1 cellular context compared by ENCODE assay signal in the genomic region with DNA sequence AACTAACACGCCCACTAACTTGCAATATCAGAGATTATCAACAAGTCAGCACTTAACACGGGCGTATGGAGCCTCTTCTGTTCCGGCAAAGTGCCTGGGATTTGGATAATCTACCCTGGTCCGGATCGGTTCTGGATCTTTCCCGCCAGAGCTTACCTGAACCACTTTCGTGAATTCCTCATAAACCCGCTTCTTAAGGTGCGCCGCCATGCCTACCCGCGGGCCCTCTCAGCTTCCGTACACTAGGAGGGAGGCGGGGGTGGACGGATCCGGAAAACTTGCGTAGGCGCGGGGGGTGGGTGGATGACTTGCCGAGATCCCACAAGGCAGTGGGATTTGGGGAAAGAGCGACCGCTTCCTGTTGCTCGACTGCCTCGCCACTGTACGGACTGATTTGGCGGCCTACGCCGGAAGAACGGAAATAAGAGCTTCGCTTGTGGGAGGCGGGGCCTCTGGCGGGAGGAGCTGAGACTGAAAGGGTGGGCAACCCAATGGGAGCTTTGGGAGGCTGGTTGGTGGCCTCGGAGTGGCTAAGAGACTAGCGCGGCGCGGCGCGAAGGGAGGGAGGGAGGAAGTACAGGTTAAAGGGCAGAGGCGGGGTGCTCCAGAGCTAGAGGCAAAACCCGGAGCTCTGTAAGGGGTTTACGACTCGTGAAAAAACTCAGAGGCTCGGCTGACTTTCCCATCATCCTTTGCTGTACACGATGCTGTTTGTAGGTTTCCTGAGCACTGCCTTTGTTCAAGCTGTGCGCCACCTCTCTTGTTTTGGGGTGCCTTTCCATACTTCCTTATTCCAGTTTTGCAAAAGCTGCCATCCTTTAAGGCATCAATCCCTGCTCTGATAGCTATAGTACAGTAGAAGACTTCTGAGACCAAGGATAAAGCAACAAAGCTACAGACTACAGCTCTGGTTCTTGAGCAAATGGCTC.
TF ChIP-seq lines count a peak whose summit lies in the region.

A gene with protein sequence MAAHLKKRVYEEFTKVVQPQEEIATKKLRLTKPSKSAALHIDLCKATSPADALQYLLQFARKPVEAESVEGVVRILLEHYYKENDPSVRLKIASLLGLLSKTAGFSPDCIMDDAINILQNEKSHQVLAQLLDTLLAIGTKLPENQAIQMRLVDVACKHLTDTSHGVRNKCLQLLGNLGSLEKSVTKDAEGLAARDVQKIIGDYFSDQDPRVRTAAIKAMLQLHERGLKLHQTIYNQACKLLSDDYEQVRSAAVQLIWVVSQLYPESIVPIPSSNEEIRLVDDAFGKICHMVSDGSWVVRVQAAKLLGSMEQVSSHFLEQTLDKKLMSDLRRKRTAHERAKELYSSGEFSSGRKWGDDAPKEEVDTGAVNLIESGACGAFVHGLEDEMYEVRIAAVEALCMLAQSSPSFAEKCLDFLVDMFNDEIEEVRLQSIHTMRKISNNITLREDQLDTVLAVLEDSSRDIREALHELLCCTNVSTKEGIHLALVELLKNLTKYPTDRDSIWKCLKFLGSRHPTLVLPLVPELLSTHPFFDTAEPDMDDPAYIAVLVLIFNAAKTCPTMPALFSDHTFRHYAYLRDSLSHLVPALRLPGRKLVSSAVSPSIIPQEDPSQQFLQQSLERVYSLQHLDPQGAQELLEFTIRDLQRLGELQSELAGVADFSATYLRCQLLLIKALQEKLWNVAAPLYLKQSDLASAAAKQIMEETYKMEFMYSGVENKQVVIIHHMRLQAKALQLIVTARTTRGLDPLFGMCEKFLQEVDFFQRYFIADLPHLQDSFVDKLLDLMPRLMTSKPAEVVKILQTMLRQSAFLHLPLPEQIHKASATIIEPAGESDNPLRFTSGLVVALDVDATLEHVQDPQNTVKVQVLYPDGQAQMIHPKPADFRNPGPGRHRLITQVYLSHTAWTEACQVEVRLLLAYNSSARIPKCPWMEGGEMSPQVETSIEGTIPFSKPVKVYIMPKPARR (minus strand): TSS at position 235 of the 929 bp plus-strand sequence. CDS start 25 bp downstream, at position 210.

TF ChIP-seq in HepG2, 621 proteins besides CTCF, POLR2A, EP300 and RAD21 (continued from another document):
- TF ChIP-seq SKIL (CRISPR knock-in tag; IDR thresholded peaks at IDR 0.05; ENCODE audit: borderline replicate concordance) = no peak
- no peak for TF ChIP-seq ZMYM3 (CRISPR knock-in tag; IDR thresholded peaks at IDR 0.05)
- TF ChIP-seq PCBP2 (optimal IDR thresholded peaks at IDR 0.05; ENCODE audit: low read depth, low read length, poor library complexity, severe bottlenecking) = no peak
- TF ChIP-seq REPIN1 (CRISPR knock-in tag; IDR thresholded peaks at IDR 0.05; ENCODE audit: borderline replicate concordance, low read depth) = peak; percentile 88; the same call in 1 of the 2 replicates
- no peak for TF ChIP-seq RORA (CRISPR knock-in tag; IDR thresholded peaks at IDR 0.05)
- peak; percentile 68; the same call in 1 of the 2 replicates for TF ChIP-seq KDM4B (CRISPR knock-in tag; IDR thresholded peaks at IDR 0.05)
- TF ChIP-seq, protein P1, sequence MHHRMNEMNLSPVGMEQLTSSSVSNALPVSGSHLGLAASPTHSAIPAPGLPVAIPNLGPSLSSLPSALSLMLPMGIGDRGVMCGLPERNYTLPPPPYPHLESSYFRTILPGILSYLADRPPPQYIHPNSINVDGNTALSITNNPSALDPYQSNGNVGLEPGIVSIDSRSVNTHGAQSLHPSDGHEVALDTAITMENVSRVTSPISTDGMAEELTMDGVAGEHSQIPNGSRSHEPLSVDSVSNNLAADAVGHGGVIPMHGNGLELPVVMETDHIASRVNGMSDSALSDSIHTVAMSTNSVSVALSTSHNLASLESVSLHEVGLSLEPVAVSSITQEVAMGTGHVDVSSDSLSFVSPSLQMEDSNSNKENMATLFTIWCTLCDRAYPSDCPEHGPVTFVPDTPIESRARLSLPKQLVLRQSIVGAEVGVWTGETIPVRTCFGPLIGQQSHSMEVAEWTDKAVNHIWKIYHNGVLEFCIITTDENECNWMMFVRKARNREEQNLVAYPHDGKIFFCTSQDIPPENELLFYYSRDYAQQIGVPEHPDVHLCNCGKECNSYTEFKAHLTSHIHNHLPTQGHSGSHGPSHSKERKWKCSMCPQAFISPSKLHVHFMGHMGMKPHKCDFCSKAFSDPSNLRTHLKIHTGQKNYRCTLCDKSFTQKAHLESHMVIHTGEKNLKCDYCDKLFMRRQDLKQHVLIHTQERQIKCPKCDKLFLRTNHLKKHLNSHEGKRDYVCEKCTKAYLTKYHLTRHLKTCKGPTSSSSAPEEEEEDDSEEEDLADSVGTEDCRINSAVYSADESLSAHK (CRISPR knock-in tag; IDR thresholded peaks at IDR 0.05; ENCODE audit: borderline replicate concordance) = no peak
- TF ChIP-seq ATF4 (CRISPR knock-in tag; IDR thresholded peaks at IDR 0.05) = peak in 1 of 2 experiments; percentile 79; a peak in 2 of 4 replicates
- 0 out of 2 replicates have a peak, but pooled peaks have one; percentile 42 for TF ChIP-seq ZNF224 (CRISPR knock-in tag; IDR thresholded peaks at IDR 0.05)
- TF ChIP-seq, protein P2, sequence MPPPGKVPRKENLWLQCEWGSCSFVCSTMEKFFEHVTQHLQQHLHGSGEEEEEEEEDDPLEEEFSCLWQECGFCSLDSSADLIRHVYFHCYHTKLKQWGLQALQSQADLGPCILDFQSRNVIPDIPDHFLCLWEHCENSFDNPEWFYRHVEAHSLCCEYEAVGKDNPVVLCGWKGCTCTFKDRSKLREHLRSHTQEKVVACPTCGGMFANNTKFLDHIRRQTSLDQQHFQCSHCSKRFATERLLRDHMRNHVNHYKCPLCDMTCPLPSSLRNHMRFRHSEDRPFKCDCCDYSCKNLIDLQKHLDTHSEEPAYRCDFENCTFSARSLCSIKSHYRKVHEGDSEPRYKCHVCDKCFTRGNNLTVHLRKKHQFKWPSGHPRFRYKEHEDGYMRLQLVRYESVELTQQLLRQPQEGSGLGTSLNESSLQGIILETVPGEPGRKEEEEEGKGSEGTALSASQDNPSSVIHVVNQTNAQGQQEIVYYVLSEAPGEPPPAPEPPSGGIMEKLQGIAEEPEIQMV (CRISPR knock-in tag; IDR thresholded peaks at IDR 0.05; ENCODE audit: low read depth) = peak; percentile 84
- TF ChIP-seq, protein P3, sequence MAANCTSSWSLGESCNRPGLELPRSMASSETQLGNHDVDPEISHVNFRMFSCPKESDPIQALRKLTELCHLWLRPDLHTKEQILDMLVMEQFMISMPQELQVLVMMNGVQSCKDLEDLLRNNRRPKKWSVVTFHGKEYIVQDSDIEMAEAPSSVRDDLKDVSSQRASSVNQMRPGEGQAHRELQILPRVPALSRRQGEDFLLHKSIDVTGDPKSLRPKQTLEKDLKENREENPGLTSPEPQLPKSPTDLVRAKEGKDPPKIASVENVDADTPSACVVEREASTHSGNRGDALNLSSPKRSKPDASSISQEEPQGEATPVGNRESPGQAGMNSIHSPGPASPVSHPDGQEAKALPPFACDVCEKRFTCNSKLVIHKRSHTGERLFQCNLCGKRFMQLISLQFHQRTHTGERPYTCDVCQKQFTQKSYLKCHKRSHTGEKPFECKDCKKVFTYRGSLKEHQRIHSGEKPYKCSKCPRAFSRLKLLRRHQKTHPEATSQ (CRISPR knock-in tag; IDR thresholded peaks at IDR 0.05; ENCODE audit: borderline replicate concordance) = peak; percentile 57; the same call in 1 of the 2 replicates
- peak; percentile 96 for TF ChIP-seq SP4 (CRISPR knock-in tag; IDR thresholded peaks at IDR 0.05)
- peak; percentile 95 for TF ChIP-seq HNRNPLL (IDR thresholded peaks at IDR 0.05; ENCODE audit: low read depth, low read length, poor library complexity, severe bottlenecking)
- TF ChIP-seq RFXANK (CRISPR knock-in tag; IDR thresholded peaks at IDR 0.05) = 0 out of 2 replicates have a peak, but pooled peaks have one; percentile 30
- peak; percentile 95 for TF ChIP-seq POGZ (CRISPR knock-in tag; IDR thresholded peaks at IDR 0.05)
- TF ChIP-seq EZH2 (conservative IDR thresholded peaks at IDR 0.05; ENCODE audit: low read depth, low read length) = no peak
- no peak for TF ChIP-seq ZSCAN30 (CRISPR knock-in tag; IDR thresholded peaks at IDR 0.05)
- TF ChIP-seq ZFY (CRISPR knock-in tag; IDR thresholded peaks at IDR 0.05) = peak; percentile 82
- no peak for TF ChIP-seq DBP (CRISPR knock-in tag; IDR thresholded peaks at IDR 0.05; ENCODE audit: not compliant biosample characterization)
